Comparison of ENCODE assay signal across 9 cellular contexts in genomic region chr11:72735495-72736027, GRCh38. TPM values are rescaled to one million over a fixed set of nuclear protein-coding genes. Genes with fewer than 3 reads are reported as not detected.
A peak's percentile ranks its signal among the peaks of the same experiment; 100 is the strongest.
DNase-seq lines count a peak whose midpoint lies in the region; ATAC-seq, FAIRE-seq and TF ChIP-seq lines count a peak whose summit lies in the region.
"Had no signal": no experiment of that assay in that cellular context is flagged by ENCODE, and none has a peak within 500 bp of the region (broad histone marks: within the 10 kb centered on the region; RNA-seq: fewer than 3 reads in every experiment).

No MANE protein-coding gene starts in this region.

- H3K9me3 Mint-ChIP-seq in osteocyte (ENCODE audit: unreplicated experiment), result no peaks in the 10 kb centered on the region

- no peaks in the 10 kb centered on the region for H3K27me3 Mint-ChIP-seq in osteocyte (ENCODE audit: unreplicated experiment)

- H3K4me3 ChIP-seq in GM23248 (no peak overlapping the region), fibroblast of the aortic adventitia (ENCODE audit: low read depth, low read length) (no peak overlapping the region)

- H4K20me1 ChIP-seq in GM23248 (ENCODE audit: insufficient read depth), result no peaks in the 10 kb centered on the region

- H3K27me3 ChIP-seq in GM23248 (replicated peaks; ENCODE audit: insufficient read depth), result no peaks in the 10 kb centered on the region

- no peak for ATAC-seq in HG03439 (IDR thresholded peaks at IDR 0.05; ENCODE audit: unreplicated experiment)
- no peak for ATAC-seq in HG03196 (IDR thresholded peaks at IDR 0.05; ENCODE audit: unreplicated experiment)

- DNase-seq in GM23248, result peak; percentile 78
- DNase-seq in RWPE1 (ENCODE audit: low spot score), result no peak
- peak; percentile 87 for DNase-seq in fibroblast of the aortic adventitia (ENCODE audit: low read depth)
- no peak for DNase-seq in osteocyte (ENCODE audit: extremely low spot score, unreplicated experiment)
- no peak for DNase-seq in frontal cortex (ENCODE audit: low spot score in 2 of 2)
- no peak for DNase-seq in inferior parietal cortex (ENCODE audit: extremely low spot score)

- no peaks in the 10 kb centered on the region for H3K9me3 ChIP-seq in GM23248 (ENCODE audit: low read depth)

- in situ Hi-C loops in GM23248 (cut with MboI), result no loop called here

- FAIRE-seq in frontal cortex (lab: Jason Lieb, UNC), result no peak

- no peaks in the 10 kb centered on the region for H3K36me3 ChIP-seq in GM23248 (ENCODE audit: low read depth)

- no peaks in the 10 kb centered on the region for H3K9me2 ChIP-seq in GM23248 (ENCODE audit: insufficient read depth)

- H3K4me1 Mint-ChIP-seq in osteocyte (ENCODE audit: unreplicated experiment), result peaks cover 29% of the 10 kb centered on the region

- H3K27ac Mint-ChIP-seq in osteocyte (ENCODE audit: unreplicated experiment), result peak overlapping the region; percentile 47

- no peak for TF ChIP-seq CTCF in RWPE1 (conservative IDR thresholded peaks at IDR 0.05; ENCODE audit: low read depth)
- TF ChIP-seq CTCF in fibroblast of the aortic adventitia (IDR thresholded peaks at IDR 0.05; ENCODE audit: insufficient read depth, low read length), result no peak
- no peak for TF ChIP-seq CTCF in osteocyte (IDR thresholded peaks at IDR 0.05)

- H3K4me1 ChIP-seq in GM23248 (ENCODE audit: insufficient read depth), result peaks cover 45% of the 10 kb centered on the region

- peaks cover 24% of the 10 kb centered on the region for H3F3A ChIP-seq in GM23248 (ENCODE audit: insufficient read depth)

- no peak overlapping the region for H3K4me2 ChIP-seq in GM23248 (ENCODE audit: unreplicated experiment)
- H3K4me2 ChIP-seq: KMS-11 had no signal

- CTCF ChIA-PET in RWPE1 (lab: Yijun Ruan, JAX), result no interaction called here

- peaks cover 46% of the 10 kb centered on the region for H3K79me2 ChIP-seq in GM23248 (ENCODE audit: insufficient read depth)

- POLR2A ChIA-PET in RWPE1 (lab: Yijun Ruan, JAX; ENCODE audit: low non-redundant PET), result no interaction called here

- 50 to 56% methylated on average over 8 of the region's 8 CpGs for WGBS in GM23248 (ENCODE audit: low coverage in 1 of 2, low lambda C conversion rate in 2 of 2, missing lambda C conversion rate in 2 of 2), 2 experiments

- peaks cover 9% of the 10 kb centered on the region for H3K36me3 Mint-ChIP-seq in osteocyte (ENCODE audit: unreplicated experiment)

- H2AFZ ChIP-seq in GM23248, result 0 out of 2 replicates have a peak overlapping the region, but pooled peaks have one; percentile 15

- no peak overlapping the region for H3K4me3 Mint-ChIP-seq in osteocyte (ENCODE audit: unreplicated experiment)

- H3K9ac ChIP-seq in GM23248, result peak overlapping the region; percentile 30
- H3K9ac ChIP-seq: KMS-11 had no signal

- H3K27ac ChIP-seq in GM23248, result peak overlapping the region; percentile 74
- peak overlapping the region; percentile 75 for H3K27ac ChIP-seq in RWPE1
- H3K27ac ChIP-seq: KMS-11 had no signal

RNA-seq across cellular contexts. Expression of gene ARAP1, which starts 16.6 kb away (rescaled TPM):
- total RNA-seq in GM23248 (2014; rRNA removed; shearing (Covaris generic)), result 73.9 and 92.7 TPM in 2 replicates
- 39.0 and 41.5 TPM in 2 replicates for polyA plus RNA-seq in GM23248 (2016; fragmentation: Nextera tagmentation; extraction: Ambion mirVana)
- total RNA-seq in fibroblast of the aortic adventitia (ENCODE audit: low replicate concordance), result 66.9 and 184 TPM in 2 replicates
- 61.9 and 64.2 TPM in 2 replicates for total RNA-seq in osteocyte
- total RNA-seq in frontal cortex, result 20.0 TPM

RNA-seq across cellular contexts. Expression of gene STARD10, which starts 58.3 kb away (rescaled TPM):
- 5.7 and 14.7 TPM in 2 replicates for total RNA-seq in GM23248 (2014; rRNA removed; shearing (Covaris generic))
- 6.6 and 8.7 TPM in 2 replicates for polyA plus RNA-seq in GM23248 (2016; fragmentation: Nextera tagmentation; extraction: Ambion mirVana)
- total RNA-seq in fibroblast of the aortic adventitia (ENCODE audit: low replicate concordance), result 21.4 and 33.3 TPM in 2 replicates
- total RNA-seq in osteocyte, result 27.7 and 35.3 TPM in 2 replicates
- total RNA-seq in frontal cortex, result 37.9 TPM

Comparison
In these comparisons a context has a peak if more than half of its experiments do, and no peak if none do; other contexts are left out.
1. DNase-seq: peak in GM23248 (single experiment) and fibroblast of the aortic adventitia (single experiment); none in RWPE1 (single experiment), osteocyte (single experiment), frontal cortex (0 of 2) and inferior parietal cortex (single experiment).